ENCODE assay signal across 10 cellular contexts in the genomic region with DNA sequence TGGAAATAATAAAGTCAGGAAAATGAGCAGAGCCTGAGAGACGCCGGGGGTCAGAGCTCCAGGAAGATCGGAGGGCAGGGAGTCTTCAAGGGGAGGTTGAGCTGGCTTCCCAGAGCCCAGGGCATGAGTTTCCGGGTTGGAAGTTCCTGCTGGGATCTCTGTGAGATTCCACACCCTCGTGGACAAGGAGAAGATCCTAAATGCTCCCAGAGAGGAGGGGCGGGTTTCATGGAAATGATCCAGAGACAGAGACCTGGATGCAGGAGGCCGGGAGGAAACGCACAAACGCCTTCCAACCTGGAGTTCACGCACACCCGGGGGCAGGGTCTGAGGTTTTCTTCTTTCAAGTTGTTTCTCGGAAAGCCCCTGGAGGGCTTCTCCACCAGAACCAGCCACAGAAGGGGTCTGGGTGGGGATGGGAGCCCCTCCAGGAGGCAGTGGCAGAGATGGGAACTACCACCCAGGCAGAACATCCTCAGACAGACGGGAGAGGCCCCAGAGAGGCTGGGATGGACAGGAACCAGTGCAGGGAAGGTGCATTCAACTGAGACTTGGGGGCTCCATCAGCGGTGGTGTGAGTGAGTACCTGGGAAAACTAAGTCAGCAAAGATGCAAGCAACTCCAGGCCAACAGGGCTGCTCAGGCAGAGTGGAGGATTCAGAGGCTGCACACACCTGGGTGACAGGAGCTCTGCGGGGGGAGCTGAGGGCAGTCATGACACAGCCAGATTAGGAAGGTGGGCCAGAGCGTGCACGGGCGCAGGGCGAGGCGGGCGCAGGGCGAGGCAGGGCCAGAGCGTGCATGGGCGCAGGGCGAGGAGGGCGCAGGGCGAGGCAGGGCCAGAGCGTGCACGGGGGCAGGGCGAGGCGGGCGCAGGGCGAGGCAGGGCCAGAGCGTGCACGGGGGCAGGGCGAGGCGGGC. TPM values are rescaled to one million over a fixed set of nuclear protein-coding genes. Genes with fewer than 3 reads are reported as not detected.
DNase-seq lines count a peak whose midpoint lies in the region; ATAC-seq and TF ChIP-seq lines count a peak whose summit lies in the region.
"Had no signal": no experiment of that assay in that cellular context is flagged by ENCODE, and none has a peak within 500 bp of the region (broad histone marks: within the 10 kb centered on the region; RNA-seq: fewer than 3 reads in every experiment).

No MANE protein-coding gene starts in this region.

- POLR2A ChIA-PET in IMR-90 (lab: Charles Lee; ENCODE audit: unreplicated experiment), result no interaction called here

- H2BK15ac ChIP-seq in IMR-90 (ENCODE audit: low read depth, low read length), result no peak overlapping the region

- no peak overlapping the region for H3K56ac ChIP-seq in IMR-90 (ENCODE audit: extremely low read depth, insufficient read depth, low read length)

- peaks cover 25% of the 10 kb centered on the region for H3K4me1 ChIP-seq in IMR-90 (ENCODE audit: control insufficient read depth, insufficient read depth, low read length)

- no peaks in the 10 kb centered on the region for H3K9me3 ChIP-seq in IMR-90 (ENCODE audit: control insufficient read depth, insufficient read depth, low read length)

- peaks cover 40% of the 10 kb centered on the region for H3K4me1 Mint-ChIP-seq in T-helper 2 cell treated with Interferon-gamma antibody and Interleukin-4, amounts not matched to agents 5 μg/mL and 100 μg/mL, for 36 hours (ENCODE audit: low read depth)
- no peaks in the 10 kb centered on the region for H3K4me1 Mint-ChIP-seq in progenitor cell of endocrine pancreas (ENCODE audit: low read depth)

- dilution Hi-C loops in IMR-90 (cut with HindIII; ENCODE audit: low sequenced_read_pairs, unreplicated experiment), result no loop called here

- in situ Hi-C loops in IMR-90 (cut with MboI; ENCODE audit: low sequenced_read_pairs), result no loop called here

- no peak overlapping the region for H4K5ac ChIP-seq in IMR-90 (ENCODE audit: low read depth, low read length)

- no peaks in the 10 kb centered on the region for H3K27me3 Mint-ChIP-seq in T-helper 2 cell treated with Interferon-gamma antibody and Interleukin-4, amounts not matched to agents 5 μg/mL and 100 μg/mL, for 36 hours (ENCODE audit: low read depth)
- H3K27me3 Mint-ChIP-seq in progenitor cell of endocrine pancreas, result peaks cover 16% of the 10 kb centered on the region

- ATAC-seq in IMR-90 (ENCODE audit: low read depth) (no peak), HG03342 (IDR thresholded peaks at IDR 0.05; ENCODE audit: unreplicated experiment) (no peak)

- TF ChIP-seq RAD21 in IMR-90 (IDR thresholded peaks at IDR 0.05; ENCODE audit: low read length), result no peak

- peaks cover 4% of the 10 kb centered on the region for H3K9me3 Mint-ChIP-seq in T-helper 2 cell treated with Interferon-gamma antibody and Interleukin-4, amounts not matched to agents 5 μg/mL and 100 μg/mL, for 36 hours
- H3K9me3 Mint-ChIP-seq in progenitor cell of endocrine pancreas (ENCODE audit: low read depth), result no peaks in the 10 kb centered on the region

- no peak overlapping the region for H3K4me3 ChIP-seq in IMR-90 (ENCODE audit: insufficient read depth, low read depth, low read length)

- TF ChIP-seq POLR2A in IMR-90 (IDR thresholded peaks at IDR 0.05; ENCODE audit: low read depth, low read length), result no peak

- intact Hi-C loops in IMR-90 (cut with micrococcal nuclease), result no loop called here

- H3K18ac ChIP-seq in IMR-90 (ENCODE audit: low read depth, low read length), result no peak overlapping the region

- H3K4me2 ChIP-seq in IMR-90 (ENCODE audit: low read depth, low read length), result no peak overlapping the region

- no peak overlapping the region for H2BK120ac ChIP-seq in IMR-90 (ENCODE audit: low read depth, low read length)

- H4K91ac ChIP-seq in IMR-90 (ENCODE audit: insufficient read depth, low read depth, low read length), result 0 out of 2 replicates have a peak overlapping the region, but pooled peaks have one; percentile 27

- peak overlapping the region; percentile 90 for H3K27ac Mint-ChIP-seq in T-helper 2 cell treated with Interferon-gamma antibody and Interleukin-4, amounts not matched to agents 5 μg/mL and 100 μg/mL, for 36 hours
- H3K27ac Mint-ChIP-seq in progenitor cell of endocrine pancreas, result no peak overlapping the region

- peaks cover 51% of the 10 kb centered on the region for H3K36me3 Mint-ChIP-seq in T-helper 2 cell treated with Interferon-gamma antibody and Interleukin-4, amounts not matched to agents 5 μg/mL and 100 μg/mL, for 36 hours (ENCODE audit: low read depth)
- H3K36me3 Mint-ChIP-seq in progenitor cell of endocrine pancreas (ENCODE audit: insufficient read depth), result no peaks in the 10 kb centered on the region

- no peak overlapping the region for H2BK5ac ChIP-seq in IMR-90 (ENCODE audit: low read depth, low read length, poor library complexity, severe bottlenecking)

- no peak overlapping the region for H2BK20ac ChIP-seq in IMR-90 (ENCODE audit: low read depth, low read length)

- H3K14ac ChIP-seq in IMR-90 (replicated peaks; ENCODE audit: low read depth, low read length), result no peak overlapping the region

- no peak overlapping the region for H2AK9ac ChIP-seq in IMR-90 (replicated peaks; ENCODE audit: low read depth, low read length, poor library complexity)

- CTCF ChIA-PET in IMR-90 (lab: Yijun Ruan, JAX), result no interaction called here

- peak overlapping the region; percentile 66 for H3K4me3 Mint-ChIP-seq in T-helper 2 cell treated with Interferon-gamma antibody and Interleukin-4, amounts not matched to agents 5 μg/mL and 100 μg/mL, for 36 hours
- no peak overlapping the region for H3K4me3 Mint-ChIP-seq in progenitor cell of endocrine pancreas (ENCODE audit: low read depth)

- H2AK5ac ChIP-seq in IMR-90 (ENCODE audit: low read depth, low read length), result no peak overlapping the region; the same call in none of the 2 replicates

- peak overlapping the region; percentile 16; the same call in 1 of the 2 replicates for H3K4ac ChIP-seq in IMR-90 (ENCODE audit: low read depth, low read length)

- H3K9ac ChIP-seq in IMR-90 (ENCODE audit: low read depth, low read length), result no peak overlapping the region

- no TSS peak for BruUV-seq in IMR-90 (replicated peaks; lab: Mats Ljungman, UMichigan)

- peaks cover 36% of the 10 kb centered on the region for H3K36me3 ChIP-seq in IMR-90 (ENCODE audit: control insufficient read depth, insufficient read depth, low read length)

- H4K20me1 ChIP-seq in IMR-90 (ENCODE audit: insufficient read depth, low read length), result no peaks in the 10 kb centered on the region; the same call in 1 of the 2 replicates

- 86% methylated on average over 5 of the region's 37 CpGs; no CpG with 5 or more reads in 1 of the 2 experiments for WGBS in IMR-90 (ENCODE audit: extremely low coverage in 2 of 2, insufficient read length in 1 of 2), 2 experiments

- H3K9me1 ChIP-seq in IMR-90 (ENCODE audit: insufficient read depth, low read length), result peaks cover 21% of the 10 kb centered on the region

- TF ChIP-seq CTCF in IMR-90 (conservative IDR thresholded peaks at IDR 0.05; ENCODE audit: low read depth, low read length), result no peak
- TF ChIP-seq CTCF in progenitor cell of endocrine pancreas (IDR thresholded peaks at IDR 0.05; ENCODE audit: unreplicated experiment), result no peak

- no peaks in the 10 kb centered on the region for H3K27me3 ChIP-seq in IMR-90 (ENCODE audit: control insufficient read depth, insufficient read depth, low read length)

- no peak for DNase-seq in T-helper 2 cell treated with Interferon-gamma antibody and Interleukin-4, amounts not matched to agents 5 μg/mL and 100 μg/mL, for 36 hours (ENCODE audit: low spot score)
- DNase-seq in T-helper 2 cell (no peak), IMR-90 (no peak), dermis blood vessel endothelial cell (peak; percentile 55), progenitor cell of endocrine pancreas (ENCODE audit: low spot score, unreplicated experiment) (peak; percentile 3), nucleus accumbens (lab: John Stamatoyannopoulos, UW) (no peak), LoVo (ENCODE audit: low spot score) (no peak)
- DNase-seq: activated CD4-positive, CD25-positive, alpha-beta regulatory T cell treated with anti-CD3 and anti-CD28 coated beads, Interleukin-2, amount 50 U/mL, for 72 hours; GF-D8 had no signal

- H3K23ac ChIP-seq in IMR-90 (ENCODE audit: low read depth, low read length), result no peak overlapping the region

- H2AFZ ChIP-seq in IMR-90 (replicated peaks; ENCODE audit: low read length, poor library complexity), result no peak overlapping the region

- no peak overlapping the region for H4K8ac ChIP-seq in IMR-90 (ENCODE audit: low read depth in 2 of 2, low read length in 2 of 2)

- H3K27ac ChIP-seq in IMR-90 (ENCODE audit: insufficient read depth, low read length), result peak overlapping the region; percentile 12; the same call in 1 of the 2 replicates

- H3K79me1 ChIP-seq in IMR-90 (ENCODE audit: low read depth in 1 of 2, low read length in 2 of 2), result peaks cover 26 to 77% of the 10 kb centered on the region in 2 experiments

TF ChIP-seq in IMR-90, 13 proteins besides CTCF, POLR2A, EP300 and RAD21:
- TF ChIP-seq CEBPB (IDR thresholded peaks at IDR 0.05; ENCODE audit: low read depth, low read length) (no peak), CHD1 (IDR thresholded peaks at IDR 0.05; ENCODE audit: low read depth, low read length) (no peak), MXI1 (IDR thresholded peaks at IDR 0.05; ENCODE audit: borderline replicate concordance, low read depth, low read length) (no peak), MAFK (IDR thresholded peaks at IDR 0.05; ENCODE audit: low read depth, low read length) (no peak), RCOR1 (IDR thresholded peaks at IDR 0.05; ENCODE audit: insufficient replicate concordance, low read length) (no peak), RFX5 (IDR thresholded peaks at IDR 0.05; ENCODE audit: low read depth, low read length) (no peak), BHLHE40 (IDR thresholded peaks at IDR 0.05; ENCODE audit: low read depth, low read length) (no peak), SMC3 (IDR thresholded peaks at IDR 0.05; ENCODE audit: low read depth, low read length) (no peak)
- TF ChIP-seq, protein P1, sequence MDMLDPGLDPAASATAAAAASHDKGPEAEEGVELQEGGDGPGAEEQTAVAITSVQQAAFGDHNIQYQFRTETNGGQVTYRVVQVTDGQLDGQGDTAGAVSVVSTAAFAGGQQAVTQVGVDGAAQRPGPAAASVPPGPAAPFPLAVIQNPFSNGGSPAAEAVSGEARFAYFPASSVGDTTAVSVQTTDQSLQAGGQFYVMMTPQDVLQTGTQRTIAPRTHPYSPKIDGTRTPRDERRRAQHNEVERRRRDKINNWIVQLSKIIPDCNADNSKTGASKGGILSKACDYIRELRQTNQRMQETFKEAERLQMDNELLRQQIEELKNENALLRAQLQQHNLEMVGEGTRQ (IDR thresholded peaks at IDR 0.05; ENCODE audit: low read depth, low read length), result no peak

RNA-seq across cellular contexts. Expression of a gene that starts 52.1 kb away (rescaled TPM):
- total RNA-seq in IMR-90 (2012; rRNA removed) (47.5 and 50.8 TPM in 2 replicates), dermis blood vessel endothelial cell (44.3 and 52.1 TPM in 2 replicates), progenitor cell of endocrine pancreas (66.5 and 67.3 TPM in 2 replicates)
- 34.0 and 35.1 TPM in 2 replicates for polyA plus RNA-seq in IMR-90 (2012; rRNA removed)
- 15.1 and 18.7 TPM in 2 replicates for polyA plus RNA-seq in IMR-90 (2012; cell fraction: cytosol; rRNA removed)
- polyA plus RNA-seq in IMR-90 (2012; cell fraction: nucleus; rRNA removed; ENCODE audit: low replicate concordance), result 108 and 144 TPM in 2 replicates

Comparison
In these comparisons a context has a peak if more than half of its experiments do, and no peak if none do; other contexts are left out.
1. DNase-seq: peak in dermis blood vessel endothelial cell (single experiment) and progenitor cell of endocrine pancreas (single experiment); none in T-helper 2 cell treated with Interferon-gamma antibody and Interleukin-4, amounts not matched to agents 5 μg/mL and 100 μg/mL, for 36 hours (single experiment), T-helper 2 cell (0 of 5), IMR-90 (single experiment), nucleus accumbens (0 of 56) and LoVo (single experiment).